In genomic region chr4:3478446-3479357, GRCh38 we compare ENCODE assay signal across 24 cellular contexts. TPM values are rescaled to one million over a fixed set of nuclear protein-coding genes. Genes with fewer than 3 reads are reported as not detected.
"Had no signal": no experiment of that assay in that cellular context is flagged by ENCODE, and none has a peak within 500 bp of the region (broad histone marks: within the 10 kb centered on the region; RNA-seq: fewer than 3 reads in every experiment).

No MANE protein-coding gene starts in this region.

- H3K36me3 Mint-ChIP-seq: activated CD4-positive, alpha-beta memory T cell treated with anti-CD3 and anti-CD28 coated beads for 36 hours; natural killer cell treated with Interleukin-12 subunit alpha and Interleukin-12 subunit beta and Interleukin-15 and Interleukin-18, amount 100 ng/mL, for 72 hours had no signal

- H3K4me3 ChIP-seq: ovary, spleen, suprapubic skin, tibial artery, upper lobe of right lung had no signal

- H3K36me3 ChIP-seq: brain microvascular endothelial cell, neutrophil, ovary, spleen, suprapubic skin, tibial artery, upper lobe of right lung had no signal

- DNase-seq: activated CD4-positive, alpha-beta memory T cell treated with anti-CD3 and anti-CD28 coated beads for 36 hours; activated CD4-positive, alpha-beta T cell treated with anti-CD3 and anti-CD28 coated beads, Interleukin-2, amount 10 ng/mL, durations not matched to agents 24 days and 14 days; activated CD4-positive, CD25-positive, alpha-beta regulatory T cell treated with anti-CD3 and anti-CD28 coated beads, Interleukin-2, amount 50 U/mL, for 72 hours; activated gamma-delta T cell treated with Interleukin-2 at 50 U/mL for 16 hours; activated naive CD4-positive, alpha-beta T cell treated with anti-CD3 and anti-CD28 coated beads, Interleukin-2, amount 50 U/mL, for 16 hours; activated T-cell treated with anti-CD3 and anti-CD28 coated beads, Interleukin-2, amount 50 U/mL, for 4 hours; amniotic stem cell; brain microvascular endothelial cell; caudate nucleus; ovary; spleen; stimulated activated naive CD4-positive, alpha-beta T cell; T-helper 17 cell; T1000; tibial artery; upper lobe of right lung had no signal

- H3K4me3 Mint-ChIP-seq: activated CD4-positive, alpha-beta memory T cell treated with anti-CD3 and anti-CD28 coated beads for 36 hours; activated CD4-positive, alpha-beta T cell treated with anti-CD3 and anti-CD28 coated beads, Interleukin-2, amount 10 ng/mL, durations not matched to agents 24 days and 14 days; activated T-cell treated with anti-CD3 and anti-CD28 coated beads, Interleukin-2, amount 50 U/mL, for 4 hours; activated T-helper 17 cell treated with anti-CD3 and anti-CD28 coated beads, Interleukin-2, amount 50 U/mL, for 72 hours; natural killer cell treated with Interleukin-12 subunit alpha and Interleukin-12 subunit beta and Interleukin-15 and Interleukin-18, amount 100 ng/mL, for 72 hours; T-helper 17 cell had no signal

- H3K9me3 ChIP-seq: neutrophil, ovary, spleen, suprapubic skin, tibial artery, upper lobe of right lung had no signal

- ATAC-seq: activated T-cell treated with anti-CD3 and anti-CD28 coated beads, Interleukin-2, amount 50 U/mL, for 4 hours; activated T-helper 17 cell treated with anti-CD3 and anti-CD28 coated beads, Interleukin-2, amount 50 U/mL, for 72 hours; natural killer cell treated with Interleukin-12 subunit alpha and Interleukin-12 subunit beta and Interleukin-15 and Interleukin-18, amount 100 ng/mL, for 72 hours; T-helper 17 cell; upper lobe of right lung had no signal

- H3K4me1 Mint-ChIP-seq: activated CD4-positive, alpha-beta T cell treated with anti-CD3 and anti-CD28 coated beads, Interleukin-2, amount 10 ng/mL, durations not matched to agents 24 days and 14 days; activated T-helper 17 cell treated with anti-CD3 and anti-CD28 coated beads, Interleukin-2, amount 50 U/mL, for 72 hours had no signal

- H3K27ac Mint-ChIP-seq: activated CD4-positive, alpha-beta memory T cell treated with anti-CD3 and anti-CD28 coated beads for 36 hours; activated CD4-positive, alpha-beta T cell treated with anti-CD3 and anti-CD28 coated beads, Interleukin-2, amount 10 ng/mL, durations not matched to agents 24 days and 14 days; activated T-helper 17 cell treated with anti-CD3 and anti-CD28 coated beads, Interleukin-2, amount 50 U/mL, for 72 hours; natural killer cell treated with Interleukin-12 subunit alpha and Interleukin-12 subunit beta and Interleukin-15 and Interleukin-18, amount 100 ng/mL, for 72 hours; progenitor cell of endocrine pancreas; T-helper 17 cell had no signal

- H3K9me3 Mint-ChIP-seq: activated CD4-positive, alpha-beta memory T cell treated with anti-CD3 and anti-CD28 coated beads for 36 hours; activated CD4-positive, alpha-beta T cell treated with anti-CD3 and anti-CD28 coated beads, Interleukin-2, amount 10 ng/mL, durations not matched to agents 24 days and 14 days; activated T-cell treated with anti-CD3 and anti-CD28 coated beads, Interleukin-2, amount 50 U/mL, for 4 hours; activated T-helper 17 cell treated with anti-CD3 and anti-CD28 coated beads, Interleukin-2, amount 50 U/mL, for 72 hours; natural killer cell treated with Interleukin-12 subunit alpha and Interleukin-12 subunit beta and Interleukin-15 and Interleukin-18, amount 100 ng/mL, for 72 hours had no signal

RNA-seq across cellular contexts. Expression of gene DOK7, which starts 15.6 kb away (rescaled TPM):
- total RNA-seq: activated CD4-positive, alpha-beta memory T cell treated with anti-CD3 and anti-CD28 coated beads for 36 hours; activated CD4-positive, alpha-beta T cell treated with anti-CD3 and anti-CD28 coated beads, Interleukin-2, amount 10 ng/mL, durations not matched to agents 24 days and 14 days; activated T-cell treated with anti-CD3 and anti-CD28 coated beads, Interleukin-2, amount 50 U/mL, for 4 hours; activated T-helper 17 cell treated with anti-CD3 and anti-CD28 coated beads, Interleukin-2, amount 50 U/mL, for 72 hours; astrocyte; endothelial cell of umbilical vein; fibroblast of villous mesenchyme; progenitor cell of endocrine pancreas; T-helper 17 cell had no signal

RNA-seq across cellular contexts. Expression of gene HGFAC, which starts 36.9 kb away (rescaled TPM):
- total RNA-seq: activated CD4-positive, alpha-beta memory T cell treated with anti-CD3 and anti-CD28 coated beads for 36 hours; activated CD4-positive, alpha-beta T cell treated with anti-CD3 and anti-CD28 coated beads, Interleukin-2, amount 10 ng/mL, durations not matched to agents 24 days and 14 days; activated T-helper 17 cell treated with anti-CD3 and anti-CD28 coated beads, Interleukin-2, amount 50 U/mL, for 72 hours; fibroblast of villous mesenchyme; natural killer cell treated with Interleukin-12 subunit alpha and Interleukin-12 subunit beta and Interleukin-15 and Interleukin-18, amount 100 ng/mL, for 72 hours; suprapubic skin; T-helper 17 cell had no signal
